ENCODE assay signal across 13 cellular contexts in genomic region chr18:59878644-59879043, GRCh38. TPM values are rescaled to one million over a fixed set of nuclear protein-coding genes. Genes with fewer than 3 reads are reported as not detected.
DNase-seq lines count a peak whose midpoint lies in the region; ATAC-seq and TF ChIP-seq lines count a peak whose summit lies in the region.
"Had no signal": no experiment of that assay in that cellular context is flagged by ENCODE, and none has a peak within 500 bp of the region (broad histone marks: within the 10 kb centered on the region; RNA-seq: fewer than 3 reads in every experiment).

No MANE protein-coding gene starts in this region.

- ATAC-seq in GM18858 (IDR thresholded peaks at IDR 0.05; ENCODE audit: unreplicated experiment) = peak; percentile 62
- ATAC-seq in GM21529 (IDR thresholded peaks at IDR 0.05; ENCODE audit: unreplicated experiment) = peak; percentile 38
- peak; percentile 53 for ATAC-seq in HG03342 (IDR thresholded peaks at IDR 0.05; ENCODE audit: unreplicated experiment)
- peak; percentile 32 for ATAC-seq in foreskin keratinocyte
- no peak for ATAC-seq in T-cell (replicated peaks in 1 of 4)
- ATAC-seq: HepG2, Panc1 had no signal

- H3K27me3 Mint-ChIP-seq in T-cell = peaks cover 0 to 3% of the 10 kb centered on the region in 2 donors

- CTCF ChIA-PET in T-cell (lab: Charles Lee) = interaction anchor here in 1 of 2 donors (0.6 kb wide), 1 partner anchor 820 kb away, joined by 3 read pairs; no protein-coding TSS in a partner anchor

- H3K4me1 ChIP-seq in foreskin keratinocyte = peaks cover 30% of the 10 kb centered on the region
- no peaks in the 10 kb centered on the region for H3K4me1 ChIP-seq in uterus

- H3K4me3 ChIP-seq in uterus = no peak overlapping the region
- H3K4me3 ChIP-seq: esophagus muscularis mucosa had no signal

- H3K27ac Mint-ChIP-seq in T-cell = no peak overlapping the region

- H3K9me3 ChIP-seq in uterus = no peaks in the 10 kb centered on the region
- H3K9me3 ChIP-seq: esophagus muscularis mucosa had no signal

- no peak for DNase-seq in foreskin keratinocyte
- no peak for DNase-seq in uterus
- DNase-seq in T-cell = no peak
- no peak for DNase-seq in NCI-H1417 (lab: John Stamatoyannopoulos, UW)
- DNase-seq: caudate nucleus, COR-L47, NCI-H2081 had no signal

- intact Hi-C loops in uterus (cut with DNase I; ENCODE audit: low total_unique reads) = no loop called here

- no peaks in the 10 kb centered on the region for H3K36me3 ChIP-seq in uterus
- H3K36me3 ChIP-seq: esophagus muscularis mucosa had no signal

- TF ChIP-seq CTCF in foreskin keratinocyte (conservative IDR thresholded peaks at IDR 0.05) = no peak
- TF ChIP-seq CTCF in uterus (IDR thresholded peaks at IDR 0.05) = no peak

- no peaks in the 10 kb centered on the region for H3K36me3 Mint-ChIP-seq in T-cell

- POLR2A ChIA-PET in T-cell (lab: Charles Lee) = interaction anchor here in 1 of 2 donors (0.6 kb wide), 1 partner anchor 19 kb away, joined by 3 read pairs; no protein-coding TSS in a partner anchor

- H3K4me3 Mint-ChIP-seq in T-cell = no peak overlapping the region

- H3K9me3 Mint-ChIP-seq in T-cell = no peaks in the 10 kb centered on the region

- H3K4me1 Mint-ChIP-seq in T-cell = peaks cover 12 to 28% (median 13%) of the 10 kb centered on the region in 3 donors

- no peak overlapping the region for H3K27ac ChIP-seq in foreskin keratinocyte
- no peak overlapping the region for H3K27ac ChIP-seq in uterus
- H3K27ac ChIP-seq: esophagus muscularis mucosa had no signal

- no peak for TF ChIP-seq POLR2A in uterus (IDR thresholded peaks at IDR 0.05)

- no peaks in the 10 kb centered on the region for H3K27me3 ChIP-seq in foreskin keratinocyte
- H3K27me3 ChIP-seq in uterus = no peaks in the 10 kb centered on the region
- H3K27me3 ChIP-seq: esophagus muscularis mucosa had no signal

RNA-seq across cellular contexts. Expression of gene PMAIP1, which starts 21.2 kb away (rescaled TPM):
- total RNA-seq in foreskin keratinocyte = 31.5 and 43.9 TPM in 2 replicates
- 19.6 and 30.1 TPM in 2 replicates for polyA plus RNA-seq in foreskin keratinocyte
- total RNA-seq in uterus = 1 to 10 TPM in 3 of 4 donors, under 1 TPM in 1; 0.82 to 3.5 (median 3.0) TPM
- 10 to 100 TPM; 17.8 to 81.5 (median 20.4) TPM for total RNA-seq in T-cell

Comparison
In these comparisons a context has a peak if more than half of its experiments do, and no peak if none do; other contexts are left out.
1. ATAC-seq: peak in GM18858 (single experiment), GM21529 (single experiment), HG03342 (single experiment) and foreskin keratinocyte (single experiment); none in T-cell (0 of 4).